ENCODE assay signal across 21 cellular contexts in genomic region chr18:7234061-7234460, GRCh38. TPM values are rescaled to one million over a fixed set of nuclear protein-coding genes. Genes with fewer than 3 reads are reported as not detected.
"Had no signal": no experiment of that assay in that cellular context is flagged by ENCODE, and none has a peak within 500 bp of the region (broad histone marks: within the 10 kb centered on the region; RNA-seq: fewer than 3 reads in every experiment).

No MANE protein-coding gene starts in this region.

- H3K4me1 ChIP-seq: colonic mucosa, esophagus squamous epithelium, stomach had no signal

- DNase-seq: activated CD4-positive, alpha-beta memory T cell treated with anti-CD3 and anti-CD28 coated beads, Interleukin-2, amount 10 ng/mL, durations not matched to agents 7 days and 5 days; activated CD8-positive, alpha-beta memory T cell treated with anti-CD3 and anti-CD28 coated beads, Interleukin-2, amount 50 U/mL, for 48 hours; activated naive CD4-positive, alpha-beta T cell; activated naive CD8-positive, alpha-beta T cell treated with anti-CD3 and anti-CD28 coated beads, Interleukin-2, amount 50 U/mL, for 24 hours; caudate nucleus; colonic mucosa; esophagus squamous epithelium; foreskin fibroblast; head of caudate nucleus; naive thymus-derived CD4-positive, alpha-beta T cell; nucleus accumbens; stimulated activated CD4-positive, alpha-beta T cell treated with anti-CD3 and anti-CD28 coated beads, Interleukin-4, amount 100 ng/mL, for 24 hours; stomach; T-cell; T1000 had no signal

- H3K27ac ChIP-seq: colonic mucosa, esophagus squamous epithelium, stomach, VCaP had no signal

- H3K27me3 ChIP-seq: colonic mucosa, esophagus squamous epithelium had no signal

- H3K4me3 ChIP-seq: colonic mucosa, esophagus squamous epithelium, stomach had no signal

- H3K9me3 ChIP-seq: colonic mucosa, esophagus squamous epithelium, stomach had no signal

- ATAC-seq: activated naive CD8-positive, alpha-beta T cell treated with anti-CD3 and anti-CD28 coated beads, Interleukin-2, amount 50 U/mL, for 24 hours; naive thymus-derived CD4-positive, alpha-beta T cell; T-cell had no signal

- FAIRE-seq: astrocyte, islet of Langerhans had no signal

- H3K36me3 ChIP-seq: colonic mucosa, esophagus squamous epithelium, stomach had no signal

RNA-seq across cellular contexts. Expression of gene LRRC30, which starts 3.2 kb away (rescaled TPM):
- total RNA-seq: activated CD4-positive, alpha-beta memory T cell treated with anti-CD3 and anti-CD28 coated beads, Interleukin-2, amount 10 ng/mL, durations not matched to agents 7 days and 5 days; activated T-helper 1 cell treated with anti-CD3 and anti-CD28 coated beads, Interleukin-12 subunit alpha, Interleukin-12 subunit beta, Interleukin-2, Interleukin-4 antibody, amounts not matched to agents 30 ng/mL and 10 ng/mL and 1 ng/mL, durations not matched to agents 14 hours and 24 hours and 36 hours; astrocyte; colonic mucosa; esophagus squamous epithelium; lower leg skin; naive thymus-derived CD4-positive, alpha-beta T cell; progenitor cell of endocrine pancreas; stomach; T-cell had no signal
- polyA plus RNA-seq: naive thymus-derived CD4-positive, alpha-beta T cell; stomach had no signal
